In genomic region chr6:85405853-85406198, GRCh38 we compare ENCODE assay signal across 12 cellular contexts. TPM values are rescaled to one million over a fixed set of nuclear protein-coding genes. Genes with fewer than 3 reads are reported as not detected.
DNase-seq lines count a peak whose midpoint lies in the region; ATAC-seq and TF ChIP-seq lines count a peak whose summit lies in the region.
"Had no signal": no experiment of that assay in that cellular context is flagged by ENCODE, and none has a peak within 500 bp of the region (broad histone marks: within the 10 kb centered on the region; RNA-seq: fewer than 3 reads in every experiment).

No MANE protein-coding gene starts in this region.

- no peaks in the 10 kb centered on the region for H4K20me1 ChIP-seq in fibroblast of lung (ENCODE audit: control insufficient read depth, extremely low read depth, insufficient read depth, low read length)

- H3K36me3 Mint-ChIP-seq in T-helper 2 cell treated with Interferon-gamma antibody and Interleukin-4, amounts not matched to agents 5 μg/mL and 100 μg/mL, for 36 hours (ENCODE audit: low read depth): peaks cover 4% of the 10 kb centered on the region
- no peaks in the 10 kb centered on the region for H3K36me3 Mint-ChIP-seq in IgD-negative memory B cell
- no peaks in the 10 kb centered on the region for H3K36me3 Mint-ChIP-seq in stimulated activated effector memory CD8-positive, alpha-beta T cell treated with anti-CD3 and anti-CD28 coated beads, Interleukin-12 subunit alpha, Interleukin-12 subunit beta, amount 100 ng/mL, for 72 hours
- H3K36me3 Mint-ChIP-seq: mesothelial cell of epicardium had no signal

- ATAC-seq in stimulated activated effector memory CD8-positive, alpha-beta T cell treated with anti-CD3 and anti-CD28 coated beads, Interleukin-12 subunit alpha, Interleukin-12 subunit beta, amount 100 ng/mL, for 72 hours: no peak
- no peak for ATAC-seq in GM19035 (IDR thresholded peaks at IDR 0.05; ENCODE audit: unreplicated experiment)

- no peaks in the 10 kb centered on the region for H3K9me3 Mint-ChIP-seq in T-helper 2 cell treated with Interferon-gamma antibody and Interleukin-4, amounts not matched to agents 5 μg/mL and 100 μg/mL, for 36 hours
- no peaks in the 10 kb centered on the region for H3K9me3 Mint-ChIP-seq in IgD-negative memory B cell
- no peaks in the 10 kb centered on the region for H3K9me3 Mint-ChIP-seq in stimulated activated effector memory CD8-positive, alpha-beta T cell treated with anti-CD3 and anti-CD28 coated beads, Interleukin-12 subunit alpha, Interleukin-12 subunit beta, amount 100 ng/mL, for 72 hours
- H3K9me3 Mint-ChIP-seq: mesothelial cell of epicardium had no signal

- no peaks in the 10 kb centered on the region for H3K9me3 ChIP-seq in fibroblast of lung (ENCODE audit: control insufficient read depth, insufficient read depth, low read depth, low read length)

- H3K36me3 ChIP-seq in fibroblast of lung (ENCODE audit: control insufficient read depth, insufficient read depth, low read length): no peaks in the 10 kb centered on the region

- no peak overlapping the region for H2AFZ ChIP-seq in fibroblast of lung (ENCODE audit: low read length)

- H3K9ac ChIP-seq in fibroblast of lung (ENCODE audit: insufficient read depth, low read length): no peak overlapping the region

- no peak for DNase-seq in T-helper 2 cell treated with Interferon-gamma antibody and Interleukin-4, amounts not matched to agents 5 μg/mL and 100 μg/mL, for 36 hours (ENCODE audit: low spot score)
- DNase-seq in T-helper 2 cell (no peak), fibroblast of lung (ENCODE audit: low read depth in 2 of 2) (no peak), retina (no peak), SHP77 (lab: John Stamatoyannopoulos, UW) (no peak)
- DNase-seq in stimulated activated effector memory CD8-positive, alpha-beta T cell treated with anti-CD3 and anti-CD28 coated beads, Interleukin-12 subunit alpha, Interleukin-12 subunit beta, amount 100 ng/mL, for 72 hours (ENCODE audit: low spot score in 2 of 2): no peak
- DNase-seq: activated CD4-positive, alpha-beta T cell treated with anti-CD3 and anti-CD28 coated beads, Interleukin-2, amount 50 U/mL, for 1 hour; effector CD8-positive, alpha-beta T cell; NCI-H510A treated with DMSO at 0.1 percent for 48 hours had no signal

- peak overlapping the region; percentile 87 for H3K27ac ChIP-seq in fibroblast of lung (ENCODE audit: insufficient read depth, low read length)

- H3K4me1 ChIP-seq in fibroblast of lung (ENCODE audit: control insufficient read depth, extremely low read depth, insufficient read depth, low read length): peaks cover 25% of the 10 kb centered on the region

- no peak for TF ChIP-seq CTCF in fibroblast of lung (conservative IDR thresholded peaks at IDR 0.05 in 1 of 2, IDR thresholded peaks at IDR 0.05 in 1 of 2; ENCODE audit: low read depth in 1 of 2, low read length in 2 of 2)

- no peaks in the 10 kb centered on the region for H3K27me3 ChIP-seq in fibroblast of lung (ENCODE audit: control insufficient read depth, insufficient read depth, low read length)

- peaks cover 13% of the 10 kb centered on the region for H3K27me3 Mint-ChIP-seq in T-helper 2 cell treated with Interferon-gamma antibody and Interleukin-4, amounts not matched to agents 5 μg/mL and 100 μg/mL, for 36 hours (ENCODE audit: low read depth)
- peaks cover 2% of the 10 kb centered on the region for H3K27me3 Mint-ChIP-seq in IgD-negative memory B cell

- H3K27ac Mint-ChIP-seq in T-helper 2 cell treated with Interferon-gamma antibody and Interleukin-4, amounts not matched to agents 5 μg/mL and 100 μg/mL, for 36 hours: peak overlapping the region; percentile 65
- peak overlapping the region in 2 of 3 donors; percentile 10 to 12 for H3K27ac Mint-ChIP-seq in IgD-negative memory B cell
- peak overlapping the region; percentile 77 for H3K27ac Mint-ChIP-seq in stimulated activated effector memory CD8-positive, alpha-beta T cell treated with anti-CD3 and anti-CD28 coated beads, Interleukin-12 subunit alpha, Interleukin-12 subunit beta, amount 100 ng/mL, for 72 hours
- H3K27ac Mint-ChIP-seq: mesothelial cell of epicardium had no signal

- no peaks in the 10 kb centered on the region for H3K79me2 ChIP-seq in fibroblast of lung (ENCODE audit: control insufficient read depth, insufficient read depth, low read length)

- H3K4me1 Mint-ChIP-seq in T-helper 2 cell treated with Interferon-gamma antibody and Interleukin-4, amounts not matched to agents 5 μg/mL and 100 μg/mL, for 36 hours (ENCODE audit: low read depth): peaks cover 54% of the 10 kb centered on the region
- peaks cover 22 to 37% (median 33%) of the 10 kb centered on the region in 3 donors for H3K4me1 Mint-ChIP-seq in IgD-negative memory B cell
- H3K4me1 Mint-ChIP-seq in stimulated activated effector memory CD8-positive, alpha-beta T cell treated with anti-CD3 and anti-CD28 coated beads, Interleukin-12 subunit alpha, Interleukin-12 subunit beta, amount 100 ng/mL, for 72 hours: peaks cover 37% of the 10 kb centered on the region
- H3K4me1 Mint-ChIP-seq: mesothelial cell of epicardium had no signal

- peak overlapping the region; percentile 59 for H3K4me3 Mint-ChIP-seq in T-helper 2 cell treated with Interferon-gamma antibody and Interleukin-4, amounts not matched to agents 5 μg/mL and 100 μg/mL, for 36 hours
- H3K4me3 Mint-ChIP-seq in IgD-negative memory B cell: peak overlapping the region in 1 of 4 donors; percentile 72
- no peak overlapping the region for H3K4me3 Mint-ChIP-seq in stimulated activated effector memory CD8-positive, alpha-beta T cell treated with anti-CD3 and anti-CD28 coated beads, Interleukin-12 subunit alpha, Interleukin-12 subunit beta, amount 100 ng/mL, for 72 hours
- H3K4me3 Mint-ChIP-seq: mesothelial cell of epicardium had no signal

- no peak overlapping the region for H3K4me3 ChIP-seq in fibroblast of lung (replicated peaks in 1 of 4; ENCODE audit: control extremely low read depth in 1 of 4, insufficient read depth in 1 of 4, low read depth in 3 of 4, low read length in 4 of 4)

- H3K4me2 ChIP-seq in fibroblast of lung (ENCODE audit: extremely low read depth, insufficient read depth, low read length): peak overlapping the region; percentile 7

RNA-seq across cellular contexts. Expression of gene NT5E, which starts 44.1 kb away (rescaled TPM):
- 118 TPM for polyA plus RNA-seq in IgD-negative memory B cell
- total RNA-seq in fibroblast of lung: 111 and 257 TPM in 2 replicates
- polyA plus RNA-seq in fibroblast of lung: 217 and 324 TPM in 2 replicates
- 125 and 203 TPM in 2 replicates for polyA plus RNA-seq in fibroblast of lung (2012)
- 43.7 and 113 TPM in 2 replicates for polyA minus RNA-seq in fibroblast of lung (ENCODE audit: low replicate concordance)

Comparison
In these comparisons a context has a peak if more than half of its experiments do, and no peak if none do; other contexts are left out.
1. H3K27ac Mint-ChIP-seq: peak in every context shown above with its lines; median percentile 77 in stimulated activated effector memory CD8-positive, alpha-beta T cell treated with anti-CD3 and anti-CD28 coated beads, Interleukin-12 subunit alpha, Interleukin-12 subunit beta, amount 100 ng/mL, for 72 hours; 65 in T-helper 2 cell treated with Interferon-gamma antibody and Interleukin-4, amounts not matched to agents 5 μg/mL and 100 μg/mL, for 36 hours; 11 in IgD-negative memory B cell.